In genomic region chr2:190648289-190649034, GRCh38 we compare ENCODE assay signal across 8 cellular contexts. TPM values are rescaled to one million over a fixed set of nuclear protein-coding genes. Genes with fewer than 3 reads are reported as not detected.
DNase-seq lines count a peak whose midpoint lies in the region; ATAC-seq, FAIRE-seq and TF ChIP-seq lines count a peak whose summit lies in the region.

No MANE protein-coding gene starts in this region.

- TF ChIP-seq POLR2A in H54 (IDR thresholded peaks at IDR 0.05; ENCODE audit: low read depth, low read length): peak; percentile 38; the same call in 1 of the 2 replicates

- peak overlapping the region; percentile 90 for H3K9ac ChIP-seq in ES-I3 (ENCODE audit: low read depth, low read length)

- peak; percentile 68 for DNase-seq in H54 (ENCODE audit: insufficient read length, low spot score)
- peak; percentile 76 for DNase-seq in M059J (ENCODE audit: low read depth)
- peak; percentile 72 for DNase-seq in SK-MEL-5 (ENCODE audit: low read depth, low spot score)
- peak; percentile 87 for DNase-seq in activated naive CD4-positive, alpha-beta T cell treated with anti-CD3 and anti-CD28 coated beads, Interleukin-2, amount 10 ng/mL, durations not matched to agents 7 days and 5 days
- DNase-seq in globus pallidus (ENCODE audit: low spot score): peak; percentile 95
- peak; percentile 74 for DNase-seq in omental fat pad (ENCODE audit: low spot score)

- FAIRE-seq in H54 (lab: Jason Lieb, UNC): no peak

- H3K9me3 Mint-ChIP-seq in activated naive CD4-positive, alpha-beta T cell treated with anti-CD3 and anti-CD28 coated beads, Interleukin-2, amount 10 ng/mL, durations not matched to agents 7 days and 5 days: no peaks in the 10 kb centered on the region

- H3K27me3 Mint-ChIP-seq in activated naive CD4-positive, alpha-beta T cell treated with anti-CD3 and anti-CD28 coated beads, Interleukin-2, amount 10 ng/mL, durations not matched to agents 7 days and 5 days: peaks cover 10% of the 10 kb centered on the region

- no peaks in the 10 kb centered on the region; the same call in 1 of the 2 replicates for H3K4me1 ChIP-seq in ES-I3 (ENCODE audit: insufficient read depth, low read length)

- peaks cover 7% of the 10 kb centered on the region for H3K36me3 Mint-ChIP-seq in activated naive CD4-positive, alpha-beta T cell treated with anti-CD3 and anti-CD28 coated beads, Interleukin-2, amount 10 ng/mL, durations not matched to agents 7 days and 5 days

- H3K4me3 Mint-ChIP-seq in activated naive CD4-positive, alpha-beta T cell treated with anti-CD3 and anti-CD28 coated beads, Interleukin-2, amount 10 ng/mL, durations not matched to agents 7 days and 5 days: peak overlapping the region; percentile 72

- CTCF ChIA-PET in activated naive CD4-positive, alpha-beta T cell treated with anti-CD3 and anti-CD28 coated beads, Interleukin-2, amount 10 ng/mL, durations not matched to agents 7 days and 5 days (lab: Charles Lee): no interaction called here

- no peak for TF ChIP-seq CTCF in omental fat pad (IDR thresholded peaks at IDR 0.05)

- peak; percentile 81 for ATAC-seq in omental fat pad (ENCODE audit: low FRiP score)

- in situ Hi-C loops in SK-MEL-5 (cut with HindIII; ENCODE audit: low pct_unique_long_range_greater_than_20kb, low sequenced_read_pairs): no loop called here

- H3K27ac ChIP-seq in temporal lobe (ENCODE audit: low read depth, low read length): peak overlapping the region; percentile 86

- H3K36me3 ChIP-seq in ES-I3 (ENCODE audit: insufficient read depth, low read length): no peaks in the 10 kb centered on the region

- no peaks in the 10 kb centered on the region for H3K9me3 ChIP-seq in ES-I3 (ENCODE audit: control insufficient read depth, insufficient read depth, low read length)

- H3K27ac Mint-ChIP-seq in activated naive CD4-positive, alpha-beta T cell treated with anti-CD3 and anti-CD28 coated beads, Interleukin-2, amount 10 ng/mL, durations not matched to agents 7 days and 5 days: peak overlapping the region; percentile 49

- peaks cover 30% of the 10 kb centered on the region for H3K4me1 Mint-ChIP-seq in activated naive CD4-positive, alpha-beta T cell treated with anti-CD3 and anti-CD28 coated beads, Interleukin-2, amount 10 ng/mL, durations not matched to agents 7 days and 5 days

RNA-seq across cellular contexts. Expression of gene NAB1, which starts 0.4 kb away (rescaled TPM):
- 24.1 and 32.1 TPM in 2 replicates for total RNA-seq in M059J (2014; rRNA removed; shearing (Covaris generic))
- 41.5 and 42.8 TPM in 2 replicates for total RNA-seq in SK-MEL-5 (2014; rRNA removed; shearing (Covaris generic))
- polyA plus RNA-seq in SK-MEL-5 (2015; cell fraction: cytosol; rRNA removed): 19.2 and 30.3 TPM in 2 replicates
- 60.2 and 75.4 TPM in 2 replicates for polyA plus RNA-seq in SK-MEL-5 (2015; cell fraction: nucleus; rRNA removed)
- total RNA-seq in omental fat pad: 10 to 100 TPM; 50.7 to 83.5 (median 58.5) TPM
- total RNA-seq in temporal lobe: 44.7 TPM

Comparison
In these comparisons a context has a peak if more than half of its experiments do, and no peak if none do; other contexts are left out.
1. Peak in every context shown above with its lines: DNase-seq, ATAC-seq and H3K27ac ChIP-seq.